In the genomic region with DNA sequence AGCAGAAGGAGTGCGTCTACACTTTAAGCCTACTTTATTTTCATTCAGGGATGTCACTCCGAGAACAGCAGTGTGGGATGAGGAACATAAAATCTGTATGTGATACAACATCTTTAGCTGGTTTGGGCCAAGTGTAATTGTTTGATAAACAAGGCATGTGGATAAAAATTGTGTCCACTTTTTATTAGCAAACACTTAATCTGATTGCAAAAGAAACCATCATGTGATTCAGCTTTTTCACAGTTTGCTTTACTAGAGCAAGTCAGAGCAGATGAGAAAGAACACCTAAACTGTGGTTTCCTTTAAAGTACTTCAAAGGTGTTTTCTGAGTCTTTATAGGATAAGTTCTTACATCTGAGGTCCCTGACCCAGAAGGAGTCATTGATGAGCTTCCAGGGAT, we compare ENCODE assay signal across 26 cellular contexts.
"Had no signal": no experiment of that assay in that cellular context is flagged by ENCODE, and none has a peak within 500 bp of the region (broad histone marks: within the 10 kb centered on the region; RNA-seq: fewer than 3 reads in every experiment).

No MANE protein-coding gene starts in this region.

- H3K27me3 Mint-ChIP-seq: stimulated activated naive CD8-positive, alpha-beta T cell treated with anti-CD3 and anti-CD28 coated beads, Interleukin-15, amount 100 ng/mL, for 72 hours had no signal

- H3K9ac ChIP-seq: neural progenitor cell, parathyroid adenoma had no signal

- H3K79me2 ChIP-seq: parathyroid adenoma had no signal

- H3K4me2 ChIP-seq: neural progenitor cell, smooth muscle cell had no signal

- ATAC-seq: gastrocnemius medialis; left lung; naive thymus-derived CD4-positive, alpha-beta T cell; sciatic nerve; stimulated activated naive CD8-positive, alpha-beta T cell treated with anti-CD3 and anti-CD28 coated beads, Interleukin-15, amount 100 ng/mL, for 72 hours; upper lobe of right lung had no signal

- H3K4me3 Mint-ChIP-seq: dendritic cell treated with granulocyte-macrophage colony-stimulating factor and Interleukin-4, amounts not matched to agents 40 ng/mL and 50 ng/mL, for 4 days; endodermal cell; nephron; neural progenitor cell; stimulated activated naive CD8-positive, alpha-beta T cell treated with anti-CD3 and anti-CD28 coated beads, Interleukin-15, amount 100 ng/mL, for 72 hours had no signal

- DNase-seq: colonic mucosa; effector CD8-positive, alpha-beta T cell; endodermal cell; gastrocnemius medialis; head of caudate nucleus; kidney; left lung; mesendoderm; midbrain; stimulated activated CD4-positive, alpha-beta T cell treated with anti-CD3 and anti-CD28 coated beads, Interleukin-12 subunit alpha, Interleukin-12 subunit beta, amount 100 ng/mL, for 4 hours; stimulated activated CD4-positive, alpha-beta T cell treated with anti-CD3 and anti-CD28 coated beads, Interleukin-1b, Interleukin-23, amount 100 ng/mL, for 48 hours; stimulated activated CD4-positive, alpha-beta T cell treated with anti-CD3 and anti-CD28 coated beads, Interleukin-4, amount 100 ng/mL, for 1 hour; stimulated activated CD8-positive, alpha-beta memory T cell treated with anti-CD3 and anti-CD28 coated beads, Interleukin-4, amount 100 ng/mL, for 48 hours; stimulated activated naive CD4-positive, alpha-beta T cell; stimulated activated naive CD8-positive, alpha-beta T cell treated with anti-CD3 and anti-CD28 coated beads, Interleukin-15, amount 100 ng/mL, for 72 hours; transverse colon; upper lobe of right lung had no signal

- H3K4me1 Mint-ChIP-seq: endodermal cell; stimulated activated naive CD8-positive, alpha-beta T cell treated with anti-CD3 and anti-CD28 coated beads, Interleukin-15, amount 100 ng/mL, for 72 hours had no signal

- H3K4me3 ChIP-seq: colonic mucosa, gastrocnemius medialis, left lung, neural progenitor cell, smooth muscle cell, suprapubic skin, transverse colon, upper lobe of right lung had no signal

- H3K9me3 Mint-ChIP-seq: dendritic cell treated with granulocyte-macrophage colony-stimulating factor and Interleukin-4, amounts not matched to agents 40 ng/mL and 50 ng/mL, for 4 days; endodermal cell; nephron; neural progenitor cell; stimulated activated naive CD8-positive, alpha-beta T cell treated with anti-CD3 and anti-CD28 coated beads, Interleukin-15, amount 100 ng/mL, for 72 hours had no signal

- H3K27ac Mint-ChIP-seq: dendritic cell treated with granulocyte-macrophage colony-stimulating factor and Interleukin-4, amounts not matched to agents 40 ng/mL and 50 ng/mL, for 4 days; endodermal cell; naive thymus-derived CD4-positive, alpha-beta T cell; nephron; neural progenitor cell; progenitor cell of endocrine pancreas had no signal

- H3K36me3 Mint-ChIP-seq: naive thymus-derived CD4-positive, alpha-beta T cell; neural progenitor cell had no signal

- H2AFZ ChIP-seq: neural progenitor cell, parathyroid adenoma had no signal

- H3K4me1 ChIP-seq: parathyroid adenoma had no signal

- H3K27ac ChIP-seq: colonic mucosa, gastrocnemius medialis, left lung, neural progenitor cell, parathyroid adenoma, suprapubic skin, upper lobe of right lung had no signal

- H3K36me3 ChIP-seq: colonic mucosa, gastrocnemius medialis, left lung, neural progenitor cell, suprapubic skin, transverse colon, upper lobe of right lung had no signal

- H3K9me3 ChIP-seq: colonic mucosa, gastrocnemius medialis, left lung, suprapubic skin, transverse colon, upper lobe of right lung had no signal

- H3K27me3 ChIP-seq: colonic mucosa, gastrocnemius medialis, left lung, neural progenitor cell, suprapubic skin, transverse colon, upper lobe of right lung had no signal
